In genomic region chr6:30411515-30412207, GRCh38 we compare ENCODE assay signal across 8 cellular contexts.
DNase-seq lines count a peak whose midpoint lies in the region; ATAC-seq and TF ChIP-seq lines count a peak whose summit lies in the region.

No MANE protein-coding gene starts in this region.

- H3K79me2 ChIP-seq in Loucy (ENCODE audit: insufficient read depth, low read length) = no peaks in the 10 kb centered on the region

- H3K9me2 ChIP-seq in Loucy (replicated peaks; ENCODE audit: low read depth, low read length) = no peaks in the 10 kb centered on the region

- no peak overlapping the region for H3K4me3 ChIP-seq in Loucy (ENCODE audit: low read length, poor library complexity, severe bottlenecking)
- H3K4me3 ChIP-seq in astrocyte of the cerebellum (ENCODE audit: low read depth, low read length) = no peak overlapping the region
- H3K4me3 ChIP-seq in kidney epithelial cell (ENCODE audit: low read depth, low read length) = no peak overlapping the region

- peaks cover 7% of the 10 kb centered on the region for H3K4me1 ChIP-seq in Loucy (ENCODE audit: insufficient read depth, low read length, poor library complexity, severe bottlenecking)

- in situ Hi-C loops in astrocyte of the cerebellum (cut with HindIII; ENCODE audit: low sequenced_read_pairs) = no loop called here

- no peaks in the 10 kb centered on the region for H4K20me1 ChIP-seq in Loucy (ENCODE audit: insufficient read depth, low read length, poor library complexity, severe bottlenecking)

- no peaks in the 10 kb centered on the region; the same call in 1 of the 2 replicates for H3K9me3 ChIP-seq in Loucy (ENCODE audit: insufficient read depth, low read depth, low read length)

- ATAC-seq in HG03159 (IDR thresholded peaks at IDR 0.05; ENCODE audit: unreplicated experiment) = no peak

- peak overlapping the region; percentile 25 for H3K4me2 ChIP-seq in Loucy (ENCODE audit: low read depth, low read length, poor library complexity, severe bottlenecking)

- no peak overlapping the region for H2AFZ ChIP-seq in Loucy (ENCODE audit: low read length)

- H3K36me3 ChIP-seq in Loucy (ENCODE audit: insufficient read depth, low read length) (no peaks in the 10 kb centered on the region), kidney epithelial cell (ENCODE audit: control insufficient read depth, insufficient read depth, low read length) (no peaks in the 10 kb centered on the region)

- DNase-seq in DMS53 treated with DMSO at 0.1 percent for 48 hours (lab: John Stamatoyannopoulos, UW; ENCODE audit: unreplicated experiment) (peak; percentile 70), T-helper 22 cell (ENCODE audit: low read depth) (peak; percentile 25), astrocyte of the cerebellum (ENCODE audit: low read depth) (peak; percentile 5), kidney epithelial cell (ENCODE audit: low read depth) (no peak), AG20443 (ENCODE audit: low spot score) (no peak)
- DNase-seq in stimulated activated CD4-positive, alpha-beta T cell treated with anti-CD3 and anti-CD28 coated beads, Interleukin-4, amount 100 ng/mL, for 24 hours = peak; percentile 67

- H3K9ac ChIP-seq in Loucy (ENCODE audit: low read depth, low read length, poor library complexity, severe bottlenecking) = no peak overlapping the region

- TF ChIP-seq CTCF in Loucy (conservative IDR thresholded peaks at IDR 0.05; ENCODE audit: low read length) (peak; percentile 71), astrocyte of the cerebellum (IDR thresholded peaks at IDR 0.05; ENCODE audit: low read depth, low read length, missing control alignments) (peak; percentile 97), kidney epithelial cell (IDR thresholded peaks at IDR 0.05; ENCODE audit: insufficient read depth, low read length, poor library complexity, severe bottlenecking) (peak; percentile 83)

- H3F3A ChIP-seq in Loucy (ENCODE audit: low read depth) = no peaks in the 10 kb centered on the region

- H3K27me3 ChIP-seq in Loucy (ENCODE audit: insufficient read depth, low read length, poor library complexity, severe bottlenecking) (peaks cover 5% of the 10 kb centered on the region), kidney epithelial cell (ENCODE audit: control insufficient read depth, insufficient read depth, low read length) (peaks cover 11% of the 10 kb centered on the region)

Comparison
In these comparisons a context has a peak if more than half of its experiments do, and no peak if none do; other contexts are left out.
1. DNase-seq: peak in DMS53 treated with DMSO at 0.1 percent for 48 hours (single experiment), T-helper 22 cell (single experiment), astrocyte of the cerebellum (single experiment) and stimulated activated CD4-positive, alpha-beta T cell treated with anti-CD3 and anti-CD28 coated beads, Interleukin-4, amount 100 ng/mL, for 24 hours (single experiment); none in kidney epithelial cell (single experiment) and AG20443 (single experiment).
2. Peak in every context shown above with its lines, with median percentiles within 50 percentile points of each other: CTCF ChIP-seq.